Comparison of ENCODE assay signal across 9 cellular contexts in the genomic region with DNA sequence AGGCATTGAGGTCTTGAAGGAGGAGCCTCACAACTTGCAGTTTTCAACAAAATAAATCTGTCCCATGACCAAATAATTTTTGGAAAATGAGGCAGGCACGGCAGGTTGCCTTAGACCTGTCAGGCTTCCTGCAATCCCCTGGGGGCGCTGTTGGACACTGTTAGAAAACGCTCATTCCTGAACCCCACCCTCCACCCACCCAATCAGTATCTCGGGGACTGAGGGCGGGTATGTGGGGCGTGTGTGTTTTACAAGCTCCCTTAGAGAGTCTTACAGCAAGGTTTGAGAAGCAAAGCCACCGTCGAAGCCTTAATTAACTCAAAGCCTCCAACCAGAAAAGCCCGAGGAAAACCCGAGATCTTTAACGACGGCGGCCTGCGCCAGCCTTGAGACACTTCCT.
DNase-seq lines count a peak whose midpoint lies in the region; ATAC-seq and TF ChIP-seq lines count a peak whose summit lies in the region.
"Had no signal": no experiment of that assay in that cellular context is flagged by ENCODE, and none has a peak within 500 bp of the region (broad histone marks: within the 10 kb centered on the region; RNA-seq: fewer than 3 reads in every experiment).

No MANE protein-coding gene starts in this region.

- no peaks in the 10 kb centered on the region for H3F3A ChIP-seq in GM23338 (replicated peaks; ENCODE audit: low read depth)

- peaks cover 0 to 12% (median 0%) of the 10 kb centered on the region in 7 donors for H3K9me3 Mint-ChIP-seq in CD14-positive monocyte
- H3K9me3 Mint-ChIP-seq in GM23338 = peaks cover 93% of the 10 kb centered on the region
- H3K9me3 Mint-ChIP-seq in activated naive CD8-positive, alpha-beta T cell treated with anti-CD3 and anti-CD28 coated beads, Interleukin-2, amount 50 U/mL, for 24 hours = no peaks in the 10 kb centered on the region
- H3K9me3 Mint-ChIP-seq in mesothelial cell of epicardium = no peaks in the 10 kb centered on the region

- no peaks in the 10 kb centered on the region for H4K20me1 ChIP-seq in GM23338 (replicated peaks; ENCODE audit: insufficient read depth)

- no peak overlapping the region for H2AFZ ChIP-seq in GM23338

- no peaks in the 10 kb centered on the region for H3K27me3 ChIP-seq in GM23338 (ENCODE audit: insufficient read depth)

- H3K27ac ChIP-seq in GM23338 (ENCODE audit: low read depth) = no peak overlapping the region

- ATAC-seq in GM23338 (peak; percentile 87), HG02938 (IDR thresholded peaks at IDR 0.05; ENCODE audit: unreplicated experiment) (no peak)
- no peak for ATAC-seq in activated naive CD8-positive, alpha-beta T cell treated with anti-CD3 and anti-CD28 coated beads, Interleukin-2, amount 50 U/mL, for 24 hours

- peak overlapping the region; percentile 44; the same call in 1 of the 2 replicates for H3K4me3 ChIP-seq in GM23338

- H3K4me1 Mint-ChIP-seq in CD14-positive monocyte (peaks cover 10% of the 10 kb centered on the region), GM23338 (peaks cover 8% of the 10 kb centered on the region; the same call in 2 of the 3 replicates), mesothelial cell of epicardium (no peaks in the 10 kb centered on the region)
- no peaks in the 10 kb centered on the region for H3K4me1 Mint-ChIP-seq in activated naive CD8-positive, alpha-beta T cell treated with anti-CD3 and anti-CD28 coated beads, Interleukin-2, amount 50 U/mL, for 24 hours

- no peaks in the 10 kb centered on the region for H3K79me2 ChIP-seq in GM23338 (replicated peaks; ENCODE audit: insufficient read depth)

- peaks cover 5% of the 10 kb centered on the region; the same call in 1 of the 2 replicates for H3K4me1 ChIP-seq in GM23338 (ENCODE audit: insufficient read depth)

- H3K36me3 Mint-ChIP-seq in CD14-positive monocyte = peaks cover 59 to 88% of the 10 kb centered on the region in 2 donors
- peaks cover 35% of the 10 kb centered on the region for H3K36me3 Mint-ChIP-seq in GM23338 (ENCODE audit: low read depth)
- no peaks in the 10 kb centered on the region for H3K36me3 Mint-ChIP-seq in activated naive CD8-positive, alpha-beta T cell treated with anti-CD3 and anti-CD28 coated beads, Interleukin-2, amount 50 U/mL, for 24 hours (ENCODE audit: low read depth)
- no peaks in the 10 kb centered on the region for H3K36me3 Mint-ChIP-seq in mesothelial cell of epicardium

- H3K4me2 ChIP-seq in GM23338 = peak overlapping the region; percentile 55; the same call in 1 of the 2 replicates

- DNase-seq in CD14-positive monocyte (ENCODE audit: low spot score) = no peak
- DNase-seq in GM23338 (ENCODE audit: low spot score) = peak; percentile 79
- peak; percentile 37 for DNase-seq in activated naive CD8-positive, alpha-beta T cell treated with anti-CD3 and anti-CD28 coated beads, Interleukin-2, amount 50 U/mL, for 24 hours
- DNase-seq in mesothelial cell of epicardium (ENCODE audit: low spot score in 2 of 2, unreplicated experiment in 2 of 2) = peak; percentile 39 to 49
- no peak for DNase-seq in GM19238 (ENCODE audit: insufficient read length, low spot score)
- no peak for DNase-seq in SKM-1 (lab: John Stamatoyannopoulos, UW; ENCODE audit: unreplicated experiment)
- DNase-seq in activated gamma-delta T cell (lab: John Stamatoyannopoulos, UW) = no peak
- DNase-seq: activated naive CD4-positive, alpha-beta T cell treated with anti-CD3 and anti-CD28 coated beads, Interleukin-2, amount 50 U/mL, for 16 hours had no signal

- H3K27ac Mint-ChIP-seq in CD14-positive monocyte (no peak overlapping the region), GM23338 (no peak overlapping the region), mesothelial cell of epicardium (no peak overlapping the region)
- no peak overlapping the region for H3K27ac Mint-ChIP-seq in activated naive CD8-positive, alpha-beta T cell treated with anti-CD3 and anti-CD28 coated beads, Interleukin-2, amount 50 U/mL, for 24 hours

- H3K27me3 Mint-ChIP-seq in CD14-positive monocyte (ENCODE audit: low read depth in 3 of 3) (peaks cover 15 to 42% (median 24%) of the 10 kb centered on the region in 3 donors), GM23338 (ENCODE audit: insufficient read depth, low read depth, poor library complexity) (peaks cover 13% of the 10 kb centered on the region), mesothelial cell of epicardium (ENCODE audit: low read depth) (peaks cover 80% of the 10 kb centered on the region)
- peaks cover 50% of the 10 kb centered on the region for H3K27me3 Mint-ChIP-seq in activated naive CD8-positive, alpha-beta T cell treated with anti-CD3 and anti-CD28 coated beads, Interleukin-2, amount 50 U/mL, for 24 hours

- TF ChIP-seq CTCF in CD14-positive monocyte (IDR thresholded peaks at IDR 0.05) = peak; percentile 41
- peak; percentile 51 to 63 for TF ChIP-seq CTCF in GM23338 (conservative IDR thresholded peaks at IDR 0.05; ENCODE audit: low read depth in 2 of 2)
- TF ChIP-seq CTCF in mesothelial cell of epicardium (IDR thresholded peaks at IDR 0.05; ENCODE audit: unreplicated experiment) = peak; percentile 35

- no peak overlapping the region for H3K4me3 Mint-ChIP-seq in CD14-positive monocyte
- no peak overlapping the region for H3K4me3 Mint-ChIP-seq in GM23338
- H3K4me3 Mint-ChIP-seq in activated naive CD8-positive, alpha-beta T cell treated with anti-CD3 and anti-CD28 coated beads, Interleukin-2, amount 50 U/mL, for 24 hours = no peak overlapping the region
- peak overlapping the region; percentile 20 for H3K4me3 Mint-ChIP-seq in mesothelial cell of epicardium

- intact Hi-C loops in CD14-positive monocyte (cut with micrococcal nuclease) = no loop called here

- H3K9me2 ChIP-seq in GM23338 (ENCODE audit: insufficient read depth) = no peaks in the 10 kb centered on the region

- no peaks in the 10 kb centered on the region for H3K36me3 ChIP-seq in GM23338 (ENCODE audit: insufficient read depth)

TF ChIP-seq in GM23338, 12 proteins besides CTCF, POLR2A, EP300 and RAD21 (continues in another document):
- TF ChIP-seq, protein P1, sequence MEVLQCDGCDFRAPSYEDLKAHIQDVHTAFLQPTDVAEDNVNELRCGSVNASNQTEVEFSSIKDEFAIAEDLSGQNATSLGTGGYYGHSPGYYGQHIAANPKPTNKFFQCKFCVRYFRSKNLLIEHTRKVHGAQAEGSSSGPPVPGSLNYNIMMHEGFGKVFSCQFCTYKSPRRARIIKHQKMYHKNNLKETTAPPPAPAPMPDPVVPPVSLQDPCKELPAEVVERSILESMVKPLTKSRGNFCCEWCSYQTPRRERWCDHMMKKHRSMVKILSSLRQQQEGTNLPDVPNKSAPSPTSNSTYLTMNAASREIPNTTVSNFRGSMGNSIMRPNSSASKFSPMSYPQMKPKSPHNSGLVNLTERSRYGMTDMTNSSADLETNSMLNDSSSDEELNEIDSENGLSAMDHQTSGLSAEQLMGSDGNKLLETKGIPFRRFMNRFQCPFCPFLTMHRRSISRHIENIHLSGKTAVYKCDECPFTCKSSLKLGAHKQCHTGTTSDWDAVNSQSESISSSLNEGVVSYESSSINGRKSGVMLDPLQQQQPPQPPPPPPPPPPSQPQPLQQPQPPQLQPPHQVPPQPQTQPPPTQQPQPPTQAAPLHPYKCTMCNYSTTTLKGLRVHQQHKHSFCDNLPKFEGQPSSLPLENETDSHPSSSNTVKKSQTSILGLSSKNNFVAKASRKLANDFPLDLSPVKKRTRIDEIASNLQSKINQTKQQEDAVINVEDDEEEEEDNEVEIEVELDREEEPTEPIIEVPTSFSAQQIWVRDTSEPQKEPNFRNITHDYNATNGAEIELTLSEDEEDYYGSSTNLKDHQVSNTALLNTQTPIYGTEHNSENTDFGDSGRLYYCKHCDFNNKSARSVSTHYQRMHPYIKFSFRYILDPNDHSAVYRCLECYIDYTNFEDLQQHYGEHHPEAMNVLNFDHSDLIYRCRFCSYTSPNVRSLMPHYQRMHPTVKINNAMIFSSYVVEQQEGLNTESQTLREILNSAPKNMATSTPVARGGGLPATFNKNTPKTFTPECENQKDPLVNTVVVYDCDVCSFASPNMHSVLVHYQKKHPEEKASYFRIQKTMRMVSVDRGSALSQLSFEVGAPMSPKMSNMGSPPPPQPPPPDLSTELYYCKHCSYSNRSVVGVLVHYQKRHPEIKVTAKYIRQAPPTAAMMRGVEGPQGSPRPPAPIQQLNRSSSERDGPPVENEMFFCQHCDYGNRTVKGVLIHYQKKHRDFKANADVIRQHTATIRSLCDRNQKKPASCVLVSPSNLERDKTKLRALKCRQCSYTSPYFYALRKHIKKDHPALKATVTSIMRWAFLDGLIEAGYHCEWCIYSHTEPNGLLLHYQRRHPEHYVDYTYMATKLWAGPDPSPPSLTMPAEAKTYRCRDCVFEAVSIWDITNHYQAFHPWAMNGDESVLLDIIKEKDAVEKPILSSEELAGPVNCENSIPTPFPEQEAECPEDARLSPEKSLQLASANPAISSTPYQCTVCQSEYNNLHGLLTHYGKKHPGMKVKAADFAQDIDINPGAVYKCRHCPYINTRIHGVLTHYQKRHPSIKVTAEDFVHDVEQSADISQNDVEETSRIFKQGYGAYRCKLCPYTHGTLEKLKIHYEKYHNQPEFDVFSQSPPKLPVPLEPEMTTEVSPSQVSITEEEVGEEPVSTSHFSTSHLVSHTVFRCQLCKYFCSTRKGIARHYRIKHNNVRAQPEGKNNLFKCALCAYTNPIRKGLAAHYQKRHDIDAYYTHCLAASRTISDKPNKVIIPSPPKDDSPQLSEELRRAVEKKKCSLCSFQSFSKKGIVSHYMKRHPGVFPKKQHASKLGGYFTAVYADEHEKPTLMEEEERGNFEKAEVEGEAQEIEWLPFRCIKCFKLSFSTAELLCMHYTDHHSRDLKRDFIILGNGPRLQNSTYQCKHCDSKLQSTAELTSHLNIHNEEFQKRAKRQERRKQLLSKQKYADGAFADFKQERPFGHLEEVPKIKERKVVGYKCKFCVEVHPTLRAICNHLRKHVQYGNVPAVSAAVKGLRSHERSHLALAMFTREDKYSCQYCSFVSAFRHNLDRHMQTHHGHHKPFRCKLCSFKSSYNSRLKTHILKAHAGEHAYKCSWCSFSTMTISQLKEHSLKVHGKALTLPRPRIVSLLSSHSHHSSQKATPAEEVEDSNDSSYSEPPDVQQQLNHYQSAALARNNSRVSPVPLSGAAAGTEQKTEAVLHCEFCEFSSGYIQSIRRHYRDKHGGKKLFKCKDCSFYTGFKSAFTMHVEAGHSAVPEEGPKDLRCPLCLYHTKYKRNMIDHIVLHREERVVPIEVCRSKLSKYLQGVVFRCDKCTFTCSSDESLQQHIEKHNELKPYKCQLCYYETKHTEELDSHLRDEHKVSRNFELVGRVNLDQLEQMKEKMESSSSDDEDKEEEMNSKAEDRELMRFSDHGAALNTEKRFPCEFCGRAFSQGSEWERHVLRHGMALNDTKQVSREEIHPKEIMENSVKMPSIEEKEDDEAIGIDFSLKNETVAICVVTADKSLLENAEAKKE (CRISPR knock-in tag; IDR thresholded peaks at IDR 0.05) = no peak
- TF ChIP-seq CREB1 (CRISPR knock-in tag; IDR thresholded peaks at IDR 0.05; ENCODE audit: low read depth) (no peak), JUNB (IDR thresholded peaks at IDR 0.05; ENCODE audit: unreplicated experiment) (no peak)

Comparison
In these comparisons a context has a peak if more than half of its experiments do, and no peak if none do; other contexts are left out.
1. DNase-seq: peak in GM23338 (single experiment), activated naive CD8-positive, alpha-beta T cell treated with anti-CD3 and anti-CD28 coated beads, Interleukin-2, amount 50 U/mL, for 24 hours (single experiment) and mesothelial cell of epicardium (2 of 2); none in CD14-positive monocyte (single experiment), GM19238 (single experiment), SKM-1 (single experiment) and activated gamma-delta T cell (single experiment).
2. Peak in every context shown above with its lines, with median percentiles within 50 percentile points of each other: CTCF ChIP-seq.